In the genomic region with DNA sequence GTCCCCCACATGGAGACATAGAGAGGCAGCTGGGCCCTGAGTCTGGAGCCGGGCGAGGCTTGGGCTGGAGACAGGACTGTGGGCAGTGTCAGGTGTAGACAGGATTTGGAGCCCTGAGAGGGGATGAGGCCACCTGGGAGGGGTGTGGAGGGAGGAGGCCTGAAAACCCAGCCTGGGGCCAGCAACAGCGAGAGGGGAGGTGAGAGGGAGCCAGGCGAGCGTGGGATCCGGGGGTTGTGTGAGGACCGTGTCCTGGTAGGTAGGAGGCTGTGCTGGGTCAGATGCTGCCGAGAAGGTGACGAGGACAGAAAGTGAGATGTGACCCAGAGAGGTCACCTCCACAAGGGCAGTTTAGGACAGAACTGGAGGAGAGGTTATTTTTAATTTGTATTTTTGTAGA, we compare ENCODE assay signal across 23 cellular contexts. TPM values are rescaled to one million over a fixed set of nuclear protein-coding genes. Genes with fewer than 3 reads are reported as not detected.
"Had no signal": no experiment of that assay in that cellular context is flagged by ENCODE, and none has a peak within 500 bp of the region (broad histone marks: within the 10 kb centered on the region; RNA-seq: fewer than 3 reads in every experiment).

No MANE protein-coding gene starts in this region.

- H3K9ac ChIP-seq: neural progenitor cell had no signal

- H3K36me3 ChIP-seq: neural progenitor cell, ovary, prostate gland, transverse colon had no signal

- DNase-seq: activated B cell treated with CpG ODN at 0.5 μM for 24 hours; activated CD4-positive, alpha-beta memory T cell treated with anti-CD3 and anti-CD28 coated beads, Interleukin-2, amount 10 ng/mL, durations not matched to agents 7 days and 5 days; activated CD4-positive, alpha-beta T cell treated with anti-CD3 and anti-CD28 coated beads for 48 hours; activated gamma-delta T cell; activated naive CD4-positive, alpha-beta T cell treated with anti-CD3 and anti-CD28 coated beads, Interleukin-2, amount 50 U/mL, for 16 hours; aorta; caudate nucleus; dermis blood vessel endothelial cell; effector CD8-positive, alpha-beta T cell; esophagus squamous epithelium; heart left ventricle; islet precursor cell; left cardiac atrium; ovary; spleen; stimulated activated CD4-positive, alpha-beta T cell treated with anti-CD3 and anti-CD28 coated beads, Interleukin-4, amount 100 ng/mL, for 24 hours; transverse colon had no signal

- H3K27ac ChIP-seq: esophagus squamous epithelium, heart left ventricle, neural progenitor cell, ovary, prostate gland, spleen, transverse colon had no signal

- H3K4me3 Mint-ChIP-seq: activated B cell treated with CpG ODN at 0.5 μM for 24 hours; activated CD4-positive, alpha-beta memory T cell treated with anti-CD3 and anti-CD28 coated beads, Interleukin-2, amount 10 ng/mL, durations not matched to agents 7 days and 5 days; activated T-helper 1 cell treated with anti-CD3 and anti-CD28 coated beads, Interleukin-12 subunit alpha, Interleukin-12 subunit beta, Interleukin-2, Interleukin-4 antibody, amounts not matched to agents 30 ng/mL and 10 ng/mL and 1 ng/mL, durations not matched to agents 14 hours and 24 hours and 36 hours; brain had no signal

- H3K27me3 Mint-ChIP-seq: activated B cell treated with CpG ODN at 0.5 μM for 24 hours; activated CD4-positive, alpha-beta memory T cell treated with anti-CD3 and anti-CD28 coated beads, Interleukin-2, amount 10 ng/mL, durations not matched to agents 7 days and 5 days; brain had no signal

- H3K27me3 ChIP-seq: esophagus squamous epithelium, heart left ventricle, neural progenitor cell, ovary, transverse colon had no signal

- H3K27ac Mint-ChIP-seq: activated B cell treated with CpG ODN at 0.5 μM for 24 hours; activated CD4-positive, alpha-beta memory T cell treated with anti-CD3 and anti-CD28 coated beads, Interleukin-2, amount 10 ng/mL, durations not matched to agents 7 days and 5 days; activated T-helper 1 cell treated with anti-CD3 and anti-CD28 coated beads, Interleukin-12 subunit alpha, Interleukin-12 subunit beta, Interleukin-2, Interleukin-4 antibody, amounts not matched to agents 30 ng/mL and 10 ng/mL and 1 ng/mL, durations not matched to agents 14 hours and 24 hours and 36 hours; neural progenitor cell had no signal

- ATAC-seq: left cardiac atrium had no signal

- H3K4me2 ChIP-seq: neural progenitor cell had no signal

- H2AFZ ChIP-seq: neural progenitor cell had no signal

- H3K9me3 Mint-ChIP-seq: activated B cell treated with CpG ODN at 0.5 μM for 24 hours; activated CD4-positive, alpha-beta memory T cell treated with anti-CD3 and anti-CD28 coated beads, Interleukin-2, amount 10 ng/mL, durations not matched to agents 7 days and 5 days; activated T-helper 1 cell treated with anti-CD3 and anti-CD28 coated beads, Interleukin-12 subunit alpha, Interleukin-12 subunit beta, Interleukin-2, Interleukin-4 antibody, amounts not matched to agents 30 ng/mL and 10 ng/mL and 1 ng/mL, durations not matched to agents 14 hours and 24 hours and 36 hours; brain; neural progenitor cell had no signal

- H3K4me1 ChIP-seq: neural progenitor cell, prostate gland, transverse colon had no signal

- H3K4me3 ChIP-seq: esophagus squamous epithelium, heart left ventricle, neural progenitor cell, ovary, prostate gland, spleen, transverse colon had no signal

- H3K9me3 ChIP-seq: esophagus squamous epithelium, heart left ventricle, ovary, prostate gland, spleen, transverse colon had no signal

- H3K4me1 Mint-ChIP-seq: activated CD4-positive, alpha-beta memory T cell treated with anti-CD3 and anti-CD28 coated beads, Interleukin-2, amount 10 ng/mL, durations not matched to agents 7 days and 5 days; brain; neural progenitor cell had no signal

RNA-seq across cellular contexts. Expression of a gene that starts 46.3 kb away (rescaled TPM):
- total RNA-seq: left cardiac atrium had no signal
- polyA plus RNA-seq: aorta had no signal

RNA-seq across cellular contexts. Expression of a gene that starts 48.5 kb away (rescaled TPM):
- total RNA-seq: activated B cell treated with CpG ODN at 0.5 μM for 24 hours, dermis blood vessel endothelial cell, endothelial cell of umbilical vein, prostate gland, temporal lobe had no signal
- polyA plus RNA-seq: endothelial cell of umbilical vein had no signal
